In genomic region chr1:28512058-28512611, GRCh38 we compare ENCODE assay signal across 1 cellular context.
A peak's percentile ranks its signal among the peaks of the same experiment; 100 is the strongest.
TF ChIP-seq lines count a peak whose summit lies in the region.

No MANE protein-coding gene starts in this region.

TF ChIP-seq in K562, 482 proteins besides CTCF, POLR2A, EP300 and RAD21 (continued from another document and continues in another):
- TF ChIP-seq HNRNPK (IDR thresholded peaks at IDR 0.05; ENCODE audit: low read depth, low read length, poor library complexity, severe bottlenecking) = no peak
- TF ChIP-seq EHMT2 (IDR thresholded peaks at IDR 0.05) = no peak
- TF ChIP-seq, protein P1, sequence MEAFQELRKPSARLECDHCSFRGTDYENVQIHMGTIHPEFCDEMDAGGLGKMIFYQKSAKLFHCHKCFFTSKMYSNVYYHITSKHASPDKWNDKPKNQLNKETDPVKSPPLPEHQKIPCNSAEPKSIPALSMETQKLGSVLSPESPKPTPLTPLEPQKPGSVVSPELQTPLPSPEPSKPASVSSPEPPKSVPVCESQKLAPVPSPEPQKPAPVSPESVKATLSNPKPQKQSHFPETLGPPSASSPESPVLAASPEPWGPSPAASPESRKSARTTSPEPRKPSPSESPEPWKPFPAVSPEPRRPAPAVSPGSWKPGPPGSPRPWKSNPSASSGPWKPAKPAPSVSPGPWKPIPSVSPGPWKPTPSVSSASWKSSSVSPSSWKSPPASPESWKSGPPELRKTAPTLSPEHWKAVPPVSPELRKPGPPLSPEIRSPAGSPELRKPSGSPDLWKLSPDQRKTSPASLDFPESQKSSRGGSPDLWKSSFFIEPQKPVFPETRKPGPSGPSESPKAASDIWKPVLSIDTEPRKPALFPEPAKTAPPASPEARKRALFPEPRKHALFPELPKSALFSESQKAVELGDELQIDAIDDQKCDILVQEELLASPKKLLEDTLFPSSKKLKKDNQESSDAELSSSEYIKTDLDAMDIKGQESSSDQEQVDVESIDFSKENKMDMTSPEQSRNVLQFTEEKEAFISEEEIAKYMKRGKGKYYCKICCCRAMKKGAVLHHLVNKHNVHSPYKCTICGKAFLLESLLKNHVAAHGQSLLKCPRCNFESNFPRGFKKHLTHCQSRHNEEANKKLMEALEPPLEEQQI (IDR thresholded peaks at IDR 0.05) = no peak
- TF ChIP-seq MAX (CRISPR knock-in tag; IDR thresholded peaks at IDR 0.05) = no peak
- TF ChIP-seq NR1H2 (CRISPR knock-in tag; IDR thresholded peaks at IDR 0.05) = no peak
- TF ChIP-seq ZNF696 (CRISPR knock-in tag; conservative IDR thresholded peaks at IDR 0.05) = 0 out of 2 replicates have a peak, but pooled peaks have one; percentile 39
- TF ChIP-seq NFIX (CRISPR knock-in tag; IDR thresholded peaks at IDR 0.05; ENCODE audit: low read depth) = no peak
- no peak; the same call in 1 of the 2 replicates for TF ChIP-seq ETS1 (conservative IDR thresholded peaks at IDR 0.05; ENCODE audit: control insufficient read depth, low read depth, low read length)
- TF ChIP-seq, protein P2, sequence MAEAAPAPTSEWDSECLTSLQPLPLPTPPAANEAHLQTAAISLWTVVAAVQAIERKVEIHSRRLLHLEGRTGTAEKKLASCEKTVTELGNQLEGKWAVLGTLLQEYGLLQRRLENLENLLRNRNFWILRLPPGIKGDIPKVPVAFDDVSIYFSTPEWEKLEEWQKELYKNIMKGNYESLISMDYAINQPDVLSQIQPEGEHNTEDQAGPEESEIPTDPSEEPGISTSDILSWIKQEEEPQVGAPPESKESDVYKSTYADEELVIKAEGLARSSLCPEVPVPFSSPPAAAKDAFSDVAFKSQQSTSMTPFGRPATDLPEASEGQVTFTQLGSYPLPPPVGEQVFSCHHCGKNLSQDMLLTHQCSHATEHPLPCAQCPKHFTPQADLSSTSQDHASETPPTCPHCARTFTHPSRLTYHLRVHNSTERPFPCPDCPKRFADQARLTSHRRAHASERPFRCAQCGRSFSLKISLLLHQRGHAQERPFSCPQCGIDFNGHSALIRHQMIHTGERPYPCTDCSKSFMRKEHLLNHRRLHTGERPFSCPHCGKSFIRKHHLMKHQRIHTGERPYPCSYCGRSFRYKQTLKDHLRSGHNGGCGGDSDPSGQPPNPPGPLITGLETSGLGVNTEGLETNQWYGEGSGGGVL (CRISPR knock-in tag; IDR thresholded peaks at IDR 0.05) = no peak
- TF ChIP-seq RFX7 (CRISPR knock-in tag; IDR thresholded peaks at IDR 0.05) = no peak
- TF ChIP-seq CEBPZ (IDR thresholded peaks at IDR 0.05; ENCODE audit: borderline replicate concordance, low read depth, low read length) = no peak
- TF ChIP-seq LCOR (CRISPR knock-in tag; IDR thresholded peaks at IDR 0.05) = no peak
- TF ChIP-seq STAG1 (CRISPR knock-in tag; IDR thresholded peaks at IDR 0.05; ENCODE audit: borderline replicate concordance) = no peak
- TF ChIP-seq DPF2 (IDR thresholded peaks at IDR 0.05) = no peak
- TF ChIP-seq DACH1 (IDR thresholded peaks at IDR 0.05; ENCODE audit: partially characterized antibody) = no peak
- TF ChIP-seq KAT2B (IDR thresholded peaks at IDR 0.05; ENCODE audit: low read depth, low read length) = no peak
- peak; percentile 5; the same call in 1 of the 2 replicates for TF ChIP-seq TAL1 (IDR thresholded peaks at IDR 0.05)
- 0 out of 2 replicates have a peak, but pooled peaks have one; percentile 44 for TF ChIP-seq FOXP1 (CRISPR knock-in tag; IDR thresholded peaks at IDR 0.05)
- no peak for TF ChIP-seq RUNX1 (IDR thresholded peaks at IDR 0.05; ENCODE audit: low read depth)
- TF ChIP-seq NFE2 (IDR thresholded peaks at IDR 0.05; ENCODE audit: low read depth) = no peak
- no peak for TF ChIP-seq ZNF644 (tag; IDR thresholded peaks at IDR 0.05; ENCODE audit: low read depth)
- no peak for TF ChIP-seq SMAD3 (CRISPR knock-in tag; conservative IDR thresholded peaks at IDR 0.05)
- TF ChIP-seq PHB2 (IDR thresholded peaks at IDR 0.05; ENCODE audit: low read depth) = no peak; the same call in 1 of the 2 replicates
- TF ChIP-seq THRB (CRISPR knock-in tag; conservative IDR thresholded peaks at IDR 0.05) = no peak
- TF ChIP-seq KLF16 (IDR thresholded peaks at IDR 0.05) = no peak
- TF ChIP-seq CBFA2T3 (IDR thresholded peaks at IDR 0.05) = no peak
- TF ChIP-seq MIER1 (IDR thresholded peaks at IDR 0.05; ENCODE audit: low read depth) = no peak
- no peak for TF ChIP-seq EGR1 (conservative IDR thresholded peaks at IDR 0.05)
- TF ChIP-seq SMARCE1 (IDR thresholded peaks at IDR 0.05) = no peak
- TF ChIP-seq MLLT1 (IDR thresholded peaks at IDR 0.05) = no peak
- no peak for TF ChIP-seq GATAD2A (IDR thresholded peaks at IDR 0.05)
- no peak for TF ChIP-seq ELK3 (CRISPR knock-in tag; IDR thresholded peaks at IDR 0.05)
- TF ChIP-seq, protein P3, sequence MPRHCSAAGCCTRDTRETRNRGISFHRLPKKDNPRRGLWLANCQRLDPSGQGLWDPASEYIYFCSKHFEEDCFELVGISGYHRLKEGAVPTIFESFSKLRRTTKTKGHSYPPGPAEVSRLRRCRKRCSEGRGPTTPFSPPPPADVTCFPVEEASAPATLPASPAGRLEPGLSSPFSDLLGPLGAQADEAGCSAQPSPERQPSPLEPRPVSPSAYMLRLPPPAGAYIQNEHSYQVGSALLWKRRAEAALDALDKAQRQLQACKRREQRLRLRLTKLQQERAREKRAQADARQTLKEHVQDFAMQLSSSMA (CRISPR knock-in tag; IDR thresholded peaks at IDR 0.05) = no peak
- TF ChIP-seq NR3C1 (CRISPR knock-in tag; IDR thresholded peaks at IDR 0.05) = no peak
- no peak for TF ChIP-seq JUNB (CRISPR knock-in tag; conservative IDR thresholded peaks at IDR 0.05)
- TF ChIP-seq TBP (optimal IDR thresholded peaks at IDR 0.05; ENCODE audit: low read depth, low read length) = no peak
- TF ChIP-seq FOXK2 (conservative IDR thresholded peaks at IDR 0.05 in 1 of 2, IDR thresholded peaks at IDR 0.05 in 1 of 2; ENCODE audit: low read depth in 2 of 2) = no peak
- TF ChIP-seq AFF4 (CRISPR knock-in tag; IDR thresholded peaks at IDR 0.05) = no peak
- TF ChIP-seq ARNT (IDR thresholded peaks at IDR 0.05) = no peak
- TF ChIP-seq CHCHD3 (CRISPR knock-in tag; IDR thresholded peaks at IDR 0.05) = 0 out of 2 replicates have a peak, but pooled peaks have one; percentile 75
- TF ChIP-seq, protein P4, sequence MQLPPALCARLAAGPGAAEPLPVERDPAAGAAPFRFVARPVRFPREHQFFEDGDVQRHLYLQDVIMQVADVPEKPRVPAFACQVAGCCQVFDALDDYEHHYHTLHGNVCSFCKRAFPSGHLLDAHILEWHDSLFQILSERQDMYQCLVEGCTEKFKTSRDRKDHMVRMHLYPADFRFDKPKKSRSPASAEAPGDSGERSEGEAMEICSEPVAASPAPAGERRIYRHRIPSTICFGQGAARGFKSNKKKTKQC (CRISPR knock-in tag; IDR thresholded peaks at IDR 0.05) = no peak
- TF ChIP-seq, protein P5, sequence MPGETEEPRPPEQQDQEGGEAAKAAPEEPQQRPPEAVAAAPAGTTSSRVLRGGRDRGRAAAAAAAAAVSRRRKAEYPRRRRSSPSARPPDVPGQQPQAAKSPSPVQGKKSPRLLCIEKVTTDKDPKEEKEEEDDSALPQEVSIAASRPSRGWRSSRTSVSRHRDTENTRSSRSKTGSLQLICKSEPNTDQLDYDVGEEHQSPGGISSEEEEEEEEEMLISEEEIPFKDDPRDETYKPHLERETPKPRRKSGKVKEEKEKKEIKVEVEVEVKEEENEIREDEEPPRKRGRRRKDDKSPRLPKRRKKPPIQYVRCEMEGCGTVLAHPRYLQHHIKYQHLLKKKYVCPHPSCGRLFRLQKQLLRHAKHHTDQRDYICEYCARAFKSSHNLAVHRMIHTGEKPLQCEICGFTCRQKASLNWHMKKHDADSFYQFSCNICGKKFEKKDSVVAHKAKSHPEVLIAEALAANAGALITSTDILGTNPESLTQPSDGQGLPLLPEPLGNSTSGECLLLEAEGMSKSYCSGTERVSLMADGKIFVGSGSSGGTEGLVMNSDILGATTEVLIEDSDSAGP (CRISPR knock-in tag; IDR thresholded peaks at IDR 0.05) = no peak
